8 cellular contexts compared by ENCODE assay signal in genomic region chrX:48083212-48083611, GRCh38.
DNase-seq lines count a peak whose midpoint lies in the region; ATAC-seq and TF ChIP-seq lines count a peak whose summit lies in the region.

No MANE protein-coding gene starts in this region.

- CTCF ChIA-PET in HEK293 (lab: Yijun Ruan, JAX), result interaction anchor here (0.6 to 1.4 kb wide), 10 partner anchors 10 to 1347 kb away, joined by 3 to 6 read pairs (median 3); no protein-coding TSS in a partner anchor

- H3K9me3 ChIP-seq in HEK293 (ENCODE audit: control insufficient read depth, insufficient read depth, low read depth, low read length), result no peaks in the 10 kb centered on the region

- TF ChIP-seq CTCF in HEK293 (tag by site-specific recombination; IDR thresholded peaks at IDR 0.05) (no peak), fibroblast of pulmonary artery (IDR thresholded peaks at IDR 0.05; ENCODE audit: low read length, missing control alignments) (peak; percentile 59)

- H3K4me3 ChIP-seq in HEK293 (ENCODE audit: low read depth, low read length) (no peak overlapping the region), fibroblast of pulmonary artery (replicated peaks; ENCODE audit: low read depth, low read length) (no peak overlapping the region)

- H3K4me1 ChIP-seq in HEK293 (ENCODE audit: control insufficient read depth, insufficient read depth, low read length), result no peaks in the 10 kb centered on the region

- DNase-seq in DMS153 (lab: John Stamatoyannopoulos, UW) (peak; percentile 3), NOMO-1 treated with dmso at 0.1 percent for 144 hours (lab: John Stamatoyannopoulos, UW; ENCODE audit: unreplicated experiment) (peak; percentile 19), fibroblast of pulmonary artery (ENCODE audit: low read depth) (peak; percentile 60), nucleus accumbens (lab: John Stamatoyannopoulos, UW) (peak in 29 of 56 donors; percentile 0 to 44 (median 2)), NCI-H2029 treated with DMSO at 0.1 percent for 48 hours (lab: John Stamatoyannopoulos, UW) (no peak)
- peak; percentile 50 to 59 for DNase-seq in activated T-cell treated with anti-CD3 and anti-CD28 coated beads, Interleukin-2, amount 50 U/mL, for 48 hours

- no peaks in the 10 kb centered on the region for H3K36me3 ChIP-seq in HEK293 (ENCODE audit: control insufficient read depth in 2 of 2, insufficient read depth in 1 of 2, low read length in 2 of 2)

- POLR2A ChIA-PET in HEK293 (lab: Yijun Ruan, JAX), result no interaction called here

- no peak overlapping the region for H3K27ac ChIP-seq in HEK293 (ENCODE audit: extremely low read depth, low read depth, low read length)

- no peak for ATAC-seq in GM18505 (IDR thresholded peaks at IDR 0.05; ENCODE audit: unreplicated experiment)

- no peak for TF ChIP-seq POLR2A in GM18505 (IDR thresholded peaks at IDR 0.05; ENCODE audit: borderline replicate concordance, extremely low read depth, insufficient read depth, insufficient read length)

TF ChIP-seq in HEK293, 187 proteins besides CTCF, POLR2A, EP300 and RAD21:
- TF ChIP-seq ZSCAN16 (tag by site-specific recombination; IDR thresholded peaks at IDR 0.05) (no peak), REST (tag by site-specific recombination; IDR thresholded peaks at IDR 0.05) (no peak), ZNF654 (tag by site-specific recombination; IDR thresholded peaks at IDR 0.05; ENCODE audit: low read depth) (peak; percentile 57)
